ENCODE assay signal across 11 cellular contexts in genomic region chr7:44039800-44040492, GRCh38. TPM values are rescaled to one million over a fixed set of nuclear protein-coding genes. Genes with fewer than 3 reads are reported as not detected.
DNase-seq lines count a peak whose midpoint lies in the region; ATAC-seq, FAIRE-seq and TF ChIP-seq lines count a peak whose summit lies in the region.
"Not testable (repeated sequence)": the region's sequence is repeated elsewhere in the genome, so short reads cannot be mapped to it uniquely, and the experiment has no call there.
"Had no signal": no experiment of that assay in that cellular context is flagged by ENCODE, and none has a peak within 500 bp of the region (broad histone marks: within the 10 kb centered on the region; RNA-seq: fewer than 3 reads in every experiment).

No MANE protein-coding gene starts in this region.

- not testable (repeated sequence) for TF ChIP-seq CTCF in A549 (IDR thresholded peaks at IDR 0.05); bronchial epithelial cell (IDR thresholded peaks at IDR 0.05; ENCODE audit: insufficient read depth, low read length, severe bottlenecking); kidney epithelial cell (IDR thresholded peaks at IDR 0.05; ENCODE audit: insufficient read depth, low read length, poor library complexity, severe bottlenecking)

- H3K27me3 Mint-ChIP-seq in activated CD4-positive, alpha-beta T cell treated with anti-CD3 and anti-CD28 coated beads for 36 hours: not testable (repeated sequence)

- H3K4me3 ChIP-seq in A549: not testable (repeated sequence)
- H3K4me3 ChIP-seq in bronchial epithelial cell (ENCODE audit: low read depth, low read length): peak overlapping the region; percentile 29
- H3K4me3 ChIP-seq in kidney epithelial cell (ENCODE audit: low read depth, low read length): peak overlapping the region; percentile 11

- TF ChIP-seq POLR2A in A549 (IDR thresholded peaks at IDR 0.05; ENCODE audit: low read length): not testable (repeated sequence)

- DNase-seq in A549 (ENCODE audit: low read depth in 1 of 2, low spot score in 1 of 2); bronchial epithelial cell (ENCODE audit: low read depth); kidney epithelial cell (ENCODE audit: low read depth): not testable (repeated sequence)
- DNase-seq in activated CD4-positive, alpha-beta T cell treated with anti-CD3 and anti-CD28 coated beads for 36 hours: peak; percentile 6
- peak; percentile 23 for DNase-seq in retina

- POLR2A ChIA-PET in A549 (lab: Yijun Ruan, JAX); activated CD4-positive, alpha-beta T cell treated with anti-CD3 and anti-CD28 coated beads for 36 hours (lab: Charles Lee): not testable (repeated sequence)

- CTCF ChIA-PET in A549 (lab: Yijun Ruan, JAX); activated CD4-positive, alpha-beta T cell treated with anti-CD3 and anti-CD28 coated beads for 36 hours (lab: Charles Lee): not testable (repeated sequence)

- not testable (repeated sequence) for H3K4me1 ChIP-seq in A549

- not testable (repeated sequence) for H3K9me3 ChIP-seq in A549

- H3K4me1 Mint-ChIP-seq in activated CD4-positive, alpha-beta T cell treated with anti-CD3 and anti-CD28 coated beads for 36 hours: peaks cover 18% of the 10 kb centered on the region

- H3K4me3 Mint-ChIP-seq in activated CD4-positive, alpha-beta T cell treated with anti-CD3 and anti-CD28 coated beads for 36 hours: peak overlapping the region; percentile 77

- H3K36me3 ChIP-seq in bronchial epithelial cell (ENCODE audit: control insufficient read depth, insufficient read depth, low read length); kidney epithelial cell (ENCODE audit: control insufficient read depth, insufficient read depth, low read length): not testable (repeated sequence)

- not testable (repeated sequence) for H3K36me3 Mint-ChIP-seq in activated CD4-positive, alpha-beta T cell treated with anti-CD3 and anti-CD28 coated beads for 36 hours (ENCODE audit: low read depth)

- intact Hi-C loops in activated CD4-positive, alpha-beta T cell treated with anti-CD3 and anti-CD28 coated beads for 36 hours (cut with DNase I, micrococcal nuclease): loop anchor here in 1 of 2 experiments (1.0 to 10.0 kb wide), 5 partner anchors 21 to 1108 kb away; partner anchors contain the start of genes MRPL32, NUDCD3, POLD2 and PSMA2

- peak overlapping the region; percentile 77 for H3K4me2 ChIP-seq in A549

- WGBS in A549 (ENCODE audit: missing lambda C conversion rate): 67% methylated on average over 8 of the region's 40 CpGs

- H3K27me3 ChIP-seq in bronchial epithelial cell (ENCODE audit: control insufficient read depth, insufficient read depth, low read length); kidney epithelial cell (ENCODE audit: control insufficient read depth, insufficient read depth, low read length): not testable (repeated sequence)

- not testable (repeated sequence) for FAIRE-seq in A549 (lab: Jason Lieb, UNC); bronchial epithelial cell (lab: Jason Lieb, UNC)

- H3K27ac Mint-ChIP-seq in activated CD4-positive, alpha-beta T cell treated with anti-CD3 and anti-CD28 coated beads for 36 hours: peak overlapping the region; percentile 63

- not testable (repeated sequence) for TF ChIP-seq EP300 in A549 (IDR thresholded peaks at IDR 0.05)

- ATAC-seq in A549: not testable (repeated sequence)
- ATAC-seq in GM18907 (IDR thresholded peaks at IDR 0.05; ENCODE audit: unreplicated experiment) (peak; percentile 16), HG02571 (IDR thresholded peaks at IDR 0.05; ENCODE audit: unreplicated experiment) (peak; percentile 0), HG03565 (IDR thresholded peaks at IDR 0.05; ENCODE audit: unreplicated experiment) (peak; percentile 1)
- ATAC-seq in activated CD4-positive, alpha-beta T cell treated with anti-CD3 and anti-CD28 coated beads for 36 hours: peak; percentile 21

- H3K9me3 Mint-ChIP-seq in activated CD4-positive, alpha-beta T cell treated with anti-CD3 and anti-CD28 coated beads for 36 hours (ENCODE audit: low read depth): not testable (repeated sequence)

- TF ChIP-seq RAD21 in A549 (conservative IDR thresholded peaks at IDR 0.05 in 1 of 2, IDR thresholded peaks at IDR 0.05 in 1 of 2): not testable (repeated sequence)

- peak overlapping the region in 1 of 2 experiments; percentile 74; a peak in 2 of 6 replicates for H3K27ac ChIP-seq in A549

RNA-seq across cellular contexts. Expression of gene DBNL, which starts 4.6 kb away (rescaled TPM):
- polyA plus RNA-seq in A549 (2011; rRNA removed) (41.8 and 41.9 TPM in 2 replicates), A549 (2017; fragmentation: RNase III; extraction: RNeasy Plus Mini Kit Qiagen cat#74134 plus additional on column Dnase treatment) (85.0 to 95.9 TPM (median 95.0 TPM) in 3 replicates)
- polyA plus RNA-seq in A549 (2012; cell fraction: cytosol; rRNA removed): 80.7 and 99.5 TPM in 2 replicates
- polyA plus RNA-seq in A549 (2012; cell fraction: nucleus; rRNA removed): 97.5 and 115 TPM in 2 replicates
- polyA minus RNA-seq in A549 (2011; rRNA and poly(A)+ RNA removed): 52.4 and 62.9 TPM in 2 replicates
- 100 to 1,000 TPM; 106 to 117 TPM for total RNA-seq in activated CD4-positive, alpha-beta T cell treated with anti-CD3 and anti-CD28 coated beads for 36 hours
- total RNA-seq in bronchial epithelial cell (87.9 and 110 TPM in 2 replicates), kidney epithelial cell (120 and 121 TPM in 2 replicates)

RNA-seq across cellular contexts. Expression of gene PGAM2, which starts 25.4 kb away (rescaled TPM):
- polyA plus RNA-seq in A549 (2011; rRNA removed): not detected in 2 replicates
- polyA plus RNA-seq in A549 (2012; cell fraction: cytosol; rRNA removed): not detected in 2 replicates
- 0.29 and 0.37 TPM in 2 replicates for polyA plus RNA-seq in A549 (2012; cell fraction: nucleus; rRNA removed)
- polyA plus RNA-seq in A549 (2017; fragmentation: RNase III; extraction: RNeasy Plus Mini Kit Qiagen cat#74134 plus additional on column Dnase treatment): not detected in 3 replicates
- not detected in 2 replicates for polyA minus RNA-seq in A549 (2011; rRNA and poly(A)+ RNA removed)
- not detected for total RNA-seq in activated CD4-positive, alpha-beta T cell treated with anti-CD3 and anti-CD28 coated beads for 36 hours
- 0.53 and 0.90 TPM in 2 replicates for total RNA-seq in bronchial epithelial cell
- not detected in 2 replicates for total RNA-seq in kidney epithelial cell
- total RNA-seq: A172, omental fat pad had no signal

RNA-seq across cellular contexts. Expression of gene SPDYE1, which starts 42.2 kb away (rescaled TPM):
- not detected in 2 replicates for polyA plus RNA-seq in A549 (2011; rRNA removed)
- polyA plus RNA-seq in A549 (2012; cell fraction: cytosol; rRNA removed): not detected in 2 replicates
- polyA plus RNA-seq in A549 (2012; cell fraction: nucleus; rRNA removed): not detected in 2 replicates
- polyA plus RNA-seq in A549 (2017; fragmentation: RNase III; extraction: RNeasy Plus Mini Kit Qiagen cat#74134 plus additional on column Dnase treatment): not detected in 3 replicates
- not detected in 2 replicates for polyA minus RNA-seq in A549 (2011; rRNA and poly(A)+ RNA removed)
- not detected for total RNA-seq in activated CD4-positive, alpha-beta T cell treated with anti-CD3 and anti-CD28 coated beads for 36 hours
- total RNA-seq in bronchial epithelial cell: not detected in 2 replicates
- not detected in 2 replicates for total RNA-seq in kidney epithelial cell
- total RNA-seq: A172, omental fat pad had no signal
- polyA plus RNA-seq: SK-N-SH had no signal

RNA-seq across cellular contexts. Expression of gene POLM, which starts 42.4 kb away (rescaled TPM):
- polyA plus RNA-seq in A549 (2011; rRNA removed) (4.6 and 6.4 TPM in 2 replicates), A549 (2017; fragmentation: RNase III; extraction: RNeasy Plus Mini Kit Qiagen cat#74134 plus additional on column Dnase treatment) (5.5 to 7.3 TPM (median 6.6 TPM) in 3 replicates)
- 5.3 and 6.1 TPM in 2 replicates for polyA plus RNA-seq in A549 (2012; cell fraction: cytosol; rRNA removed)
- polyA plus RNA-seq in A549 (2012; cell fraction: nucleus; rRNA removed): 25.0 and 32.7 TPM in 2 replicates
- 8.1 and 13.8 TPM in 2 replicates for polyA minus RNA-seq in A549 (2011; rRNA and poly(A)+ RNA removed)
- 10 to 100 TPM; 27.0 to 29.9 TPM for total RNA-seq in activated CD4-positive, alpha-beta T cell treated with anti-CD3 and anti-CD28 coated beads for 36 hours
- total RNA-seq in bronchial epithelial cell (6.3 and 7.7 TPM in 2 replicates), kidney epithelial cell (19.8 and 22.1 TPM in 2 replicates)
